ENCODE assay signal across 11 cellular contexts in genomic region chr4:102610007-102610406, GRCh38.
DNase-seq lines count a peak whose midpoint lies in the region; ATAC-seq, FAIRE-seq and TF ChIP-seq lines count a peak whose summit lies in the region.
"Had no signal": no experiment of that assay in that cellular context is flagged by ENCODE, and none has a peak within 500 bp of the region (broad histone marks: within the 10 kb centered on the region; RNA-seq: fewer than 3 reads in every experiment).

No MANE protein-coding gene starts in this region.

- no peaks in the 10 kb centered on the region for H3K9me3 Mint-ChIP-seq in activated CD4-positive, alpha-beta memory T cell treated with anti-CD3 and anti-CD28 coated beads for 36 hours
- H3K9me3 Mint-ChIP-seq: IgD-negative memory B cell had no signal

- H3K4me1 Mint-ChIP-seq in activated CD4-positive, alpha-beta memory T cell treated with anti-CD3 and anti-CD28 coated beads for 36 hours (ENCODE audit: low read depth), result peaks cover 86% of the 10 kb centered on the region

- POLR2A ChIA-PET in activated CD4-positive, alpha-beta memory T cell treated with anti-CD3 and anti-CD28 coated beads for 36 hours (lab: Charles Lee), result interaction anchor here (1.1 kb wide), 1 partner anchor 24 kb away, joined by 3 read pairs; no protein-coding TSS in a partner anchor

- no peaks in the 10 kb centered on the region for H3K79me2 ChIP-seq in DOHH2 (ENCODE audit: control insufficient read depth, low read length)

- CTCF ChIA-PET in activated CD4-positive, alpha-beta memory T cell treated with anti-CD3 and anti-CD28 coated beads for 36 hours (lab: Charles Lee), result interaction anchor here (0.9 to 1.7 kb wide), 2 partner anchors 14 to 399 kb away, joined by 3 to 4 read pairs; no protein-coding TSS in a partner anchor

- peaks cover 83% of the 10 kb centered on the region for H3K36me3 Mint-ChIP-seq in activated CD4-positive, alpha-beta memory T cell treated with anti-CD3 and anti-CD28 coated beads for 36 hours

- no peak overlapping the region for H3K4me3 Mint-ChIP-seq in activated CD4-positive, alpha-beta memory T cell treated with anti-CD3 and anti-CD28 coated beads for 36 hours
- H3K4me3 Mint-ChIP-seq: IgD-negative memory B cell had no signal

- H4K20me1 ChIP-seq in DOHH2 (ENCODE audit: control insufficient read depth, insufficient read depth, low read depth, low read length), result no peaks in the 10 kb centered on the region

- H3K4me1 ChIP-seq in DOHH2 (ENCODE audit: control insufficient read depth, low read length), result no peaks in the 10 kb centered on the region

- no peaks in the 10 kb centered on the region for H3K27me3 ChIP-seq in DOHH2 (ENCODE audit: control insufficient read depth, low read length)

- H3K27me3 Mint-ChIP-seq in activated CD4-positive, alpha-beta memory T cell treated with anti-CD3 and anti-CD28 coated beads for 36 hours, result no peaks in the 10 kb centered on the region
- H3K27me3 Mint-ChIP-seq: IgD-negative memory B cell, progenitor cell of endocrine pancreas had no signal

- H3K36me3 ChIP-seq in DOHH2 (ENCODE audit: control insufficient read depth, low read length), result peaks cover 89% of the 10 kb centered on the region

- ATAC-seq in left lobe of liver, result peak; percentile 47
- no peak for ATAC-seq in HG03280 (IDR thresholded peaks at IDR 0.05; ENCODE audit: unreplicated experiment)
- ATAC-seq in stimulated activated naive CD8-positive, alpha-beta T cell treated with anti-CD3 and anti-CD28 coated beads, Interleukin-15, Interleukin-2, amounts not matched to agents 100 U/mL and 50 U/mL, for 24 hours, result no peak

- H3K27ac Mint-ChIP-seq in activated CD4-positive, alpha-beta memory T cell treated with anti-CD3 and anti-CD28 coated beads for 36 hours, result peak overlapping the region; percentile 31
- H3K27ac Mint-ChIP-seq: progenitor cell of endocrine pancreas had no signal

- H3K9me3 ChIP-seq in DOHH2 (ENCODE audit: control insufficient read depth, insufficient read depth, low read length), result no peaks in the 10 kb centered on the region

- no peaks in the 10 kb centered on the region for H3K9me2 ChIP-seq in DOHH2 (replicated peaks; ENCODE audit: control insufficient read depth, low read length)

- no peak for FAIRE-seq in H54 (lab: Jason Lieb, UNC)

- H3K4me2 ChIP-seq in DOHH2 (ENCODE audit: low read length), result no peak overlapping the region

- TF ChIP-seq POLR2A in H54 (IDR thresholded peaks at IDR 0.05; ENCODE audit: low read depth, low read length), result no peak

- intact Hi-C loops in activated CD4-positive, alpha-beta memory T cell treated with anti-CD3 and anti-CD28 coated beads for 36 hours (cut with micrococcal nuclease), result loop anchor here (5.0 kb wide), 1 partner anchor 217 kb away; the partner anchor contains the start of gene UBE2D3

- H3K4me3 ChIP-seq in DOHH2 (ENCODE audit: low read length) (no peak overlapping the region), HFF-Myc (replicated peaks; ENCODE audit: low read depth, low read length) (no peak overlapping the region)

- no peaks in the 10 kb centered on the region for H3F3A ChIP-seq in DOHH2 (ENCODE audit: control insufficient read depth, insufficient read depth)

- TF ChIP-seq CTCF in DOHH2 (IDR thresholded peaks at IDR 0.05; ENCODE audit: low read depth, low read length, poor library complexity, severe bottlenecking) (peak; percentile 51), HFF-Myc (IDR thresholded peaks at IDR 0.05; ENCODE audit: low read depth, low read length, missing control alignments) (peak; percentile 40)

- H3K27ac ChIP-seq in DOHH2 (ENCODE audit: low read depth, low read length), result no peak overlapping the region

- DNase-seq in HFF-Myc (ENCODE audit: extremely low read depth, low read depth) (no peak), left lobe of liver (ENCODE audit: low spot score) (no peak), H54 (ENCODE audit: insufficient read length, low spot score) (no peak)
- DNase-seq in activated CD4-positive, alpha-beta memory T cell treated with anti-CD3 and anti-CD28 coated beads for 36 hours, result no peak
- no peak for DNase-seq in activated effector memory CD4-positive, alpha-beta T cell treated with Interleukin-2 at 50 U/mL for 16 hours
- DNase-seq in stimulated activated naive CD8-positive, alpha-beta T cell treated with anti-CD3 and anti-CD28 coated beads, Interleukin-15, Interleukin-2, amounts not matched to agents 100 U/mL and 50 U/mL, for 24 hours, result no peak
- DNase-seq: stimulated activated naive CD4-positive, alpha-beta T cell treated with Interleukin-2 at 50 U/mL for 16 hours had no signal
